21 cellular contexts compared by ENCODE assay signal in genomic region chr3:124526601-124527000, GRCh38.
A peak's percentile ranks its signal among the peaks of the same experiment; 100 is the strongest.
DNase-seq lines count a peak whose midpoint lies in the region; ATAC-seq and TF ChIP-seq lines count a peak whose summit lies in the region.
"Had no signal": no experiment of that assay in that cellular context is flagged by ENCODE, and none has a peak within 500 bp of the region (broad histone marks: within the 10 kb centered on the region; RNA-seq: fewer than 3 reads in every experiment).

No MANE protein-coding gene starts in this region.

- in situ Hi-C loops in Panc1 (cut with HindIII; ENCODE audit: low pct_unique_long_range_greater_than_20kb, low sequenced_read_pairs): no loop called here

- ATAC-seq in Panc1 (no peak), heart left ventricle (no peak)
- ATAC-seq: gastroesophageal sphincter, left lung, mucosa of descending colon had no signal

- TF ChIP-seq POLR2A in heart left ventricle (IDR thresholded peaks at IDR 0.05): no peak

- H3K36me3 ChIP-seq in Panc1 (ENCODE audit: control insufficient read depth, insufficient read depth, low read length) (no peaks in the 10 kb centered on the region), heart left ventricle (no peaks in the 10 kb centered on the region)
- H3K36me3 ChIP-seq: gastroesophageal sphincter, left lung had no signal

- TF ChIP-seq CTCF in 22Rv1 (IDR thresholded peaks at IDR 0.05) (peak; percentile 20), GM12872 (IDR thresholded peaks at IDR 0.05; ENCODE audit: insufficient read depth, low read depth, low read length) (peak; percentile 13; the same call in 1 of the 3 replicates), Panc1 (IDR thresholded peaks at IDR 0.05) (peak; percentile 16; the same call in 1 of the 2 replicates), fibroblast of villous mesenchyme (IDR thresholded peaks at IDR 0.05; ENCODE audit: insufficient read depth, low read depth, low read length) (peak; percentile 27), heart left ventricle (IDR thresholded peaks at IDR 0.05) (peak in 1 of 12 donors; percentile 7)

- H3K4me1 ChIP-seq in Panc1 (ENCODE audit: control insufficient read depth, insufficient read depth, low read length): no peaks in the 10 kb centered on the region
- no peaks in the 10 kb centered on the region for H3K4me1 ChIP-seq in heart left ventricle
- H3K4me1 ChIP-seq: gastroesophageal sphincter, left lung had no signal

- H3K9me3 ChIP-seq in Panc1 (ENCODE audit: control insufficient read depth, insufficient read depth, low read depth, low read length): no peaks in the 10 kb centered on the region
- peaks cover 0 to 4% (median 0%) of the 10 kb centered on the region in 12 donors for H3K9me3 ChIP-seq in heart left ventricle
- H3K9me3 ChIP-seq: left lung, mucosa of descending colon had no signal

- no TSS peak for BruUV-seq in Panc1 (replicated peaks; lab: Mats Ljungman, UMichigan)

- 95 to 100% (median 98%) methylated on average over 1 of the region's 1 CpG for WGBS in heart left ventricle, 4 donors

- CTCF ChIA-PET in Panc1 (lab: Charles Lee): no interaction called here

- no peak overlapping the region for H3K27ac ChIP-seq in 22Rv1
- no peak overlapping the region for H3K27ac ChIP-seq in Panc1 (ENCODE audit: low read length)
- H3K27ac ChIP-seq in heart left ventricle: no peak overlapping the region
- H3K27ac ChIP-seq: epithelial cell of prostate, gastroesophageal sphincter, left lung, RWPE1 had no signal

- H3K4me3 ChIP-seq in Panc1 (ENCODE audit: low read depth in 2 of 2, low read length in 2 of 2): no peak overlapping the region
- H3K4me3 ChIP-seq in fibroblast of villous mesenchyme (ENCODE audit: low read depth, low read length): no peak overlapping the region
- H3K4me3 ChIP-seq in heart left ventricle: no peak overlapping the region
- H3K4me3 ChIP-seq: gastroesophageal sphincter, left lung, mucosa of descending colon had no signal

- POLR2A ChIA-PET in Panc1 (lab: Charles Lee): no interaction called here

- no peak for DNase-seq in Panc1 (ENCODE audit: low read depth, low spot score)
- DNase-seq in fibroblast of villous mesenchyme (ENCODE audit: low read depth): no peak
- DNase-seq in KG1 (lab: John Stamatoyannopoulos, UW): no peak
- no peak for DNase-seq in hippocampal formation (lab: John Stamatoyannopoulos, UW)
- no peak for DNase-seq in heart left ventricle
- DNase-seq in NCI-H2081 (lab: John Stamatoyannopoulos, UW): no peak
- DNase-seq: activated naive CD8-positive, alpha-beta T cell treated with anti-CD3 and anti-CD28 coated beads, Interleukin-2, amount 10 ng/mL, durations not matched to agents 7 days and 5 days; CD4-positive, alpha-beta T cell; DMS79; HCEC 1CT; left lung; mucosa of descending colon; MV-4-11; NCI-H2029; NCI-H446; retina had no signal

- peaks cover 15% of the 10 kb centered on the region for H3K27me3 ChIP-seq in Panc1 (ENCODE audit: control insufficient read depth, insufficient read depth, low read length)
- no peaks in the 10 kb centered on the region for H3K27me3 ChIP-seq in heart left ventricle
- H3K27me3 ChIP-seq: gastroesophageal sphincter, left lung had no signal

- intact Hi-C loops in Panc1 (cut with micrococcal nuclease; ENCODE audit: unreplicated experiment) (no loop called here), heart left ventricle (cut with DNase I) (no loop called here)
